Comparison of ENCODE assay signal across 9 cellular contexts in genomic region chr22:27718186-27719032, GRCh38.
DNase-seq lines count a peak whose midpoint lies in the region; ATAC-seq, FAIRE-seq and TF ChIP-seq lines count a peak whose summit lies in the region.
"Had no signal": no experiment of that assay in that cellular context is flagged by ENCODE, and none has a peak within 500 bp of the region (broad histone marks: within the 10 kb centered on the region; RNA-seq: fewer than 3 reads in every experiment).

No MANE protein-coding gene starts in this region.

- peaks cover 31% of the 10 kb centered on the region for H3K4me1 Mint-ChIP-seq in CD14-positive monocyte
- H3K4me1 Mint-ChIP-seq in T-helper 17 cell: no peaks in the 10 kb centered on the region
- H3K4me1 Mint-ChIP-seq in immature natural killer cell: peaks cover 0 to 5% of the 10 kb centered on the region in 2 donors

- DNase-seq in CD14-positive monocyte (ENCODE audit: low spot score) (peak; percentile 90), Panc1 (ENCODE audit: low read depth, low spot score) (peak; percentile 59), fibroblast of lung (ENCODE audit: low read depth in 2 of 2) (peak; percentile 86 to 96), omental fat pad (ENCODE audit: low spot score) (peak; percentile 77), T-helper 17 cell (no peak), GM12892 (ENCODE audit: insufficient read length) (no peak), immature natural killer cell (no peak), NAMALWA (ENCODE audit: low spot score) (no peak)

- TF ChIP-seq POLR2A in GM12892 (IDR thresholded peaks at IDR 0.05; ENCODE audit: low read depth, low read length): no peak

- H3K4me2 ChIP-seq in fibroblast of lung (ENCODE audit: extremely low read depth, insufficient read depth, low read length): peak overlapping the region; percentile 3

- H3K27me3 ChIP-seq in Panc1 (ENCODE audit: control insufficient read depth, insufficient read depth, low read length) (no peaks in the 10 kb centered on the region), fibroblast of lung (ENCODE audit: control insufficient read depth, insufficient read depth, low read length) (no peaks in the 10 kb centered on the region)

- TF ChIP-seq CTCF in CD14-positive monocyte (IDR thresholded peaks at IDR 0.05) (no peak), Panc1 (IDR thresholded peaks at IDR 0.05) (no peak), fibroblast of lung (conservative IDR thresholded peaks at IDR 0.05 in 1 of 2, IDR thresholded peaks at IDR 0.05 in 1 of 2; ENCODE audit: low read depth in 1 of 2, low read length in 2 of 2) (no peak), omental fat pad (IDR thresholded peaks at IDR 0.05) (no peak)

- H3K4me3 Mint-ChIP-seq in CD14-positive monocyte (peak overlapping the region in 1 of 2 donors; percentile 56), T-helper 17 cell (no peak overlapping the region), immature natural killer cell (no peak overlapping the region)

- H4K20me1 ChIP-seq in fibroblast of lung (ENCODE audit: control insufficient read depth, extremely low read depth, insufficient read depth, low read length): no peaks in the 10 kb centered on the region

- intact Hi-C loops in CD14-positive monocyte (cut with micrococcal nuclease): loop anchor here (5.0 kb wide), 1 partner anchor 46 kb away; no protein-coding TSS in a partner anchor
- intact Hi-C loops in Panc1 (cut with micrococcal nuclease; ENCODE audit: unreplicated experiment): no loop called here

- H3K36me3 Mint-ChIP-seq in CD14-positive monocyte: no peaks in the 10 kb centered on the region
- no peaks in the 10 kb centered on the region for H3K36me3 Mint-ChIP-seq in T-helper 17 cell (ENCODE audit: low read depth)
- no peaks in the 10 kb centered on the region for H3K36me3 Mint-ChIP-seq in immature natural killer cell

- BruUV-seq in Panc1 (replicated peaks; lab: Mats Ljungman, UMichigan): no TSS peak

- peak overlapping the region; percentile 88 to 98 (median 93) for H3K27ac Mint-ChIP-seq in CD14-positive monocyte
- H3K27ac Mint-ChIP-seq in T-helper 17 cell: no peak overlapping the region
- H3K27ac Mint-ChIP-seq in immature natural killer cell: no peak overlapping the region

- H2AFZ ChIP-seq in fibroblast of lung (ENCODE audit: low read length): peak overlapping the region; percentile 77

- POLR2A ChIA-PET in Panc1 (lab: Charles Lee): no interaction called here

- H3K27ac ChIP-seq in Panc1 (ENCODE audit: low read length) (no peak overlapping the region), fibroblast of lung (ENCODE audit: insufficient read depth, low read length) (peak overlapping the region; percentile 64)

- 0 out of 4 replicates have a peak overlapping the region, but pooled peaks of 1 of the 2 experiments have one; percentile 14 for H3K4me3 ChIP-seq in Panc1 (ENCODE audit: low read depth in 2 of 2, low read length in 2 of 2)
- H3K4me3 ChIP-seq in fibroblast of lung (replicated peaks in 1 of 4; ENCODE audit: control extremely low read depth in 1 of 4, insufficient read depth in 1 of 4, low read depth in 3 of 4, low read length in 4 of 4): peak overlapping the region in 1 of 4 experiments; percentile 5

- peaks cover 0 to 10% (median 1%) of the 10 kb centered on the region in 3 donors for H3K27me3 Mint-ChIP-seq in CD14-positive monocyte (ENCODE audit: low read depth in 3 of 3)
- H3K27me3 Mint-ChIP-seq in T-helper 17 cell: peaks cover 6% of the 10 kb centered on the region
- peaks cover 0 to 17% (median 3%) of the 10 kb centered on the region in 3 donors for H3K27me3 Mint-ChIP-seq in immature natural killer cell (ENCODE audit: low read depth in 3 of 3)

- CTCF ChIA-PET in Panc1 (lab: Charles Lee): no interaction called here

- in situ Hi-C loops in Panc1 (cut with HindIII; ENCODE audit: low pct_unique_long_range_greater_than_20kb, low sequenced_read_pairs): no loop called here

- H3K9me3 ChIP-seq in Panc1 (ENCODE audit: control insufficient read depth, insufficient read depth, low read depth, low read length) (no peaks in the 10 kb centered on the region), fibroblast of lung (ENCODE audit: control insufficient read depth, insufficient read depth, low read depth, low read length) (no peaks in the 10 kb centered on the region), T-helper 17 cell (ENCODE audit: control insufficient read depth, low read length, poor library complexity, severe bottlenecking) (no peaks in the 10 kb centered on the region)

- no peak for FAIRE-seq in GM12892 (lab: Jason Lieb, UNC)
- FAIRE-seq: GM18507 had no signal

- H3K4me1 ChIP-seq in Panc1 (ENCODE audit: control insufficient read depth, insufficient read depth, low read length) (no peaks in the 10 kb centered on the region), fibroblast of lung (ENCODE audit: control insufficient read depth, extremely low read depth, insufficient read depth, low read length) (peaks cover 4% of the 10 kb centered on the region)

- H3K79me2 ChIP-seq in fibroblast of lung (ENCODE audit: control insufficient read depth, insufficient read depth, low read length): no peaks in the 10 kb centered on the region

- no peak overlapping the region for H3K9ac ChIP-seq in fibroblast of lung (ENCODE audit: insufficient read depth, low read length)

- ATAC-seq in Panc1 (peak; percentile 95), omental fat pad (ENCODE audit: low FRiP score) (peak; percentile 98), T-helper 17 cell (no peak)

- peaks cover 0 to 10% (median 8%) of the 10 kb centered on the region in 7 donors for H3K9me3 Mint-ChIP-seq in CD14-positive monocyte
- no peaks in the 10 kb centered on the region for H3K9me3 Mint-ChIP-seq in immature natural killer cell

- H3K36me3 ChIP-seq in Panc1 (ENCODE audit: control insufficient read depth, insufficient read depth, low read length): no peaks in the 10 kb centered on the region
- no peaks in the 10 kb centered on the region for H3K36me3 ChIP-seq in fibroblast of lung (ENCODE audit: control insufficient read depth, insufficient read depth, low read length)

Comparison
In these comparisons a context has a peak if more than half of its experiments do, and no peak if none do; other contexts are left out.
1. DNase-seq: peak in CD14-positive monocyte (single experiment), Panc1 (single experiment), fibroblast of lung (2 of 2) and omental fat pad (single experiment); none in T-helper 17 cell (0 of 3), GM12892 (single experiment), immature natural killer cell (0 of 3) and NAMALWA (single experiment).
2. H3K27ac Mint-ChIP-seq: peak in CD14-positive monocyte (7 of 7); none in T-helper 17 cell (single experiment) and immature natural killer cell (0 of 6).